ENCODE assay signal across 8 cellular contexts in the genomic region with DNA sequence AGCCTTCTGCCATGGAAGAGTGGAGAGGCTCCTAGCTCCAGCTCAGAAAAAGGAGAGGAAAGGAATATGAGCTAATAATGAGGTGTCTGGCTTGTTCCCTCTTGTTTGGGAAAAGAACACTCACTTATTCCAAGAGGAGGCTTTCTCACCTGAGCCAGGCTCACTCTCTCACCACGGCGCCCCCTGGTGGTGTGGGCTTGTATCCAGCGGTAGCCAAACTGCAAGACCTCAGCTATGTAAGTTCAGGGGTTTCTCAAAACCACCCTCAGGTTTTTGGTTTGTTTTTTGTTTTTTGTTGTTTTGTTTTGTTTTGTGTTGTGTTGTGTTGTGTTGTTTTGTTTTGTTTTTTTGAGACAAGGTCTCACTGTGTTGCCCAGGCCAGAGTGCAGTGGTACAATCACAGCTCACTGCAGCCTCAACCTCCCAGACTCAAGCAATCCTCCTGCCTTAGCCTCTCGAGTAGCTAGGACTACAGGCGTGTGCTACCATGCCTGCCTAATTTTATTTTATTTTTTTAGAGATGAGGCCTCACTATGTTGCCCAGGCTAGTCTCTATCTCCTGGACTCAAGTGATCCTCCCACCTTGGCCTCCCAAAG.
DNase-seq lines count a peak whose midpoint lies in the region; ATAC-seq and TF ChIP-seq lines count a peak whose summit lies in the region.

No MANE protein-coding gene starts in this region.

- in situ Hi-C loops in gastrocnemius medialis (cut with MboI; ENCODE audit: low sequenced_read_pairs in 4 of 4), result loop anchor here in 1 of 4 donors (10.0 kb wide), 1 partner anchor 311 kb away; no protein-coding TSS in a partner anchor

- no peak overlapping the region for H3K27ac ChIP-seq in gastrocnemius medialis

- H3K4me3 ChIP-seq in gastrocnemius medialis, result no peak overlapping the region

- peak in 4 of 5 experiments; percentile 23 to 57 (median 36) for TF ChIP-seq CTCF in gastrocnemius medialis (IDR thresholded peaks at IDR 0.05 in 4 of 5, conservative IDR thresholded peaks at IDR 0.05 in 1 of 5)

- H3K4me1 ChIP-seq in gastrocnemius medialis, result no peaks in the 10 kb centered on the region

- ATAC-seq in gastrocnemius medialis, result no peak
- ATAC-seq in GM19023 (IDR thresholded peaks at IDR 0.05; ENCODE audit: unreplicated experiment), result no peak
- ATAC-seq in GM21526 (IDR thresholded peaks at IDR 0.05; ENCODE audit: low FRiP score, unreplicated experiment), result no peak

- H3K9me3 ChIP-seq in gastrocnemius medialis, result no peaks in the 10 kb centered on the region

- peaks cover 0 to 3% (median 0%) of the 10 kb centered on the region in 3 donors for H3K27me3 ChIP-seq in gastrocnemius medialis

- H3K36me3 ChIP-seq in gastrocnemius medialis, result no peaks in the 10 kb centered on the region

- intact Hi-C loops in head of caudate nucleus (cut with DNase I), result loop anchor here (10.0 kb wide), 1 partner anchor 311 kb away; no protein-coding TSS in a partner anchor
- intact Hi-C loops in gastrocnemius medialis (cut with DNase I; ENCODE audit: low total_unique reads), result no loop called here

- no peak for TF ChIP-seq POLR2A in gastrocnemius medialis (IDR thresholded peaks at IDR 0.05)

- DNase-seq in DMS53 (lab: John Stamatoyannopoulos, UW) (peak; percentile 88), HPDE6-E6E7 (ENCODE audit: extremely low spot score) (peak; percentile 53), RKO (ENCODE audit: low spot score) (peak; percentile 70), activated gamma-delta T cell treated with Interleukin-2 at 50 U/mL for 16 hours (peak; percentile 72), head of caudate nucleus (peak; percentile 43 to 88 (median 74)), gastrocnemius medialis (no peak)

Comparison
In these comparisons a context has a peak if more than half of its experiments do, and no peak if none do; other contexts are left out.
1. DNase-seq: peak in DMS53 (single experiment), HPDE6-E6E7 (single experiment), RKO (single experiment), activated gamma-delta T cell treated with Interleukin-2 at 50 U/mL for 16 hours (single experiment) and head of caudate nucleus (42 of 42); none in gastrocnemius medialis (0 of 2).